Comparison of ENCODE assay signal across 8 cellular contexts in the genomic region with DNA sequence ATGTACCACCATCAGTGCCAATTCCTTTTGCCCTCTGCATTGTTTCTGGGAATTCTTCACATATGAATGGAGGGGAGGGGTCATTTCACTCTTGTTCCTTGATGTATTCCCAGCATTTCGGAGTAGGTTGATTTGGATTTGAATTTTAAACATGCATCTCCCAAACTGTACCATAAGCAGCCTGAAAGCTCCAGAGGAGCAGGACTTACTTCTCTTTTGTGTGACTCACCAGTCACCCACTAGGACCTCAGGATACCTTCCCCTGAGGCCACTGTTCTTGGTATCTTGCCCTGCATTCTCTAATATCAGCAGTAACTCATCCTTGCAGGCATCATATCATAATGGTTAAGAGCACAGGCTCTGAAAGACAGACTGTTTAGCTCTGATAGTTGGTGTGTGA. TPM values are rescaled to one million over a fixed set of nuclear protein-coding genes. Genes with fewer than 3 reads are reported as not detected.
DNase-seq lines count a peak whose midpoint lies in the region; ATAC-seq and TF ChIP-seq lines count a peak whose summit lies in the region.

No MANE protein-coding gene starts in this region.

- intact Hi-C loops in stomach (cut with DNase I; ENCODE audit: low total_unique reads) = no loop called here

- peak overlapping the region; percentile 95 for H3K27ac Mint-ChIP-seq in T-helper 1 cell treated with Interleukin-12 subunit alpha and Interleukin-12 subunit beta and Interleukin-4 antibody, amounts not matched to agents 30 μg/mL and 1 μg/mL, for 36 hours
- peak overlapping the region; percentile 88 for H3K27ac Mint-ChIP-seq in activated CD4-positive, alpha-beta memory T cell treated with anti-CD3 and anti-CD28 coated beads, Interleukin-2, amount 10 ng/mL, durations not matched to agents 7 days and 5 days

- peak overlapping the region; percentile 89 for H3K4me3 Mint-ChIP-seq in T-helper 1 cell treated with Interleukin-12 subunit alpha and Interleukin-12 subunit beta and Interleukin-4 antibody, amounts not matched to agents 30 μg/mL and 1 μg/mL, for 36 hours
- peak overlapping the region; percentile 86 for H3K4me3 Mint-ChIP-seq in activated CD4-positive, alpha-beta memory T cell treated with anti-CD3 and anti-CD28 coated beads, Interleukin-2, amount 10 ng/mL, durations not matched to agents 7 days and 5 days

- H3K4me1 ChIP-seq in iPS-15b (ENCODE audit: control insufficient read depth, insufficient read depth, low read length) (peaks cover 4% of the 10 kb centered on the region), stomach (peaks cover 32 to 56% (median 51%) of the 10 kb centered on the region in 4 donors)

- H3K4me3 ChIP-seq in iPS-15b (ENCODE audit: low read depth, low read length) (peak overlapping the region; percentile 63), stomach (peak overlapping the region; percentile 76 to 97 (median 90))

- CTCF ChIA-PET in activated CD4-positive, alpha-beta memory T cell treated with anti-CD3 and anti-CD28 coated beads, Interleukin-2, amount 10 ng/mL, durations not matched to agents 7 days and 5 days (lab: Charles Lee) = interaction anchor here (1.0 to 1.4 kb wide), 2 partner anchors 85 to 113 kb away, joined by 3 to 4 read pairs; no protein-coding TSS in a partner anchor

- TF ChIP-seq POLR2A in stomach (IDR thresholded peaks at IDR 0.05) = no peak

- peaks cover 28% of the 10 kb centered on the region for H3K4me1 Mint-ChIP-seq in T-helper 1 cell treated with Interleukin-12 subunit alpha and Interleukin-12 subunit beta and Interleukin-4 antibody, amounts not matched to agents 30 μg/mL and 1 μg/mL, for 36 hours (ENCODE audit: low read depth)
- H3K4me1 Mint-ChIP-seq in activated CD4-positive, alpha-beta memory T cell treated with anti-CD3 and anti-CD28 coated beads, Interleukin-2, amount 10 ng/mL, durations not matched to agents 7 days and 5 days = peaks cover 48% of the 10 kb centered on the region

- no peaks in the 10 kb centered on the region for H3K9me3 Mint-ChIP-seq in T-helper 1 cell treated with Interleukin-12 subunit alpha and Interleukin-12 subunit beta and Interleukin-4 antibody, amounts not matched to agents 30 μg/mL and 1 μg/mL, for 36 hours
- H3K9me3 Mint-ChIP-seq in activated CD4-positive, alpha-beta memory T cell treated with anti-CD3 and anti-CD28 coated beads, Interleukin-2, amount 10 ng/mL, durations not matched to agents 7 days and 5 days = no peaks in the 10 kb centered on the region

- H3K36me3 Mint-ChIP-seq in T-helper 1 cell treated with Interleukin-12 subunit alpha and Interleukin-12 subunit beta and Interleukin-4 antibody, amounts not matched to agents 30 μg/mL and 1 μg/mL, for 36 hours (ENCODE audit: low read depth) = peaks cover 22% of the 10 kb centered on the region
- peaks cover 22% of the 10 kb centered on the region for H3K36me3 Mint-ChIP-seq in activated CD4-positive, alpha-beta memory T cell treated with anti-CD3 and anti-CD28 coated beads, Interleukin-2, amount 10 ng/mL, durations not matched to agents 7 days and 5 days (ENCODE audit: low read depth)

- no peak for DNase-seq in T-helper 1 cell
- DNase-seq in activated CD4-positive, alpha-beta memory T cell treated with anti-CD3 and anti-CD28 coated beads, Interleukin-2, amount 10 ng/mL, durations not matched to agents 7 days and 5 days = no peak
- no peak for DNase-seq in stomach
- DNase-seq in NCI-H2196 (lab: John Stamatoyannopoulos, UW; ENCODE audit: unreplicated experiment) = no peak

- H3K27me3 Mint-ChIP-seq in T-helper 1 cell treated with Interleukin-12 subunit alpha and Interleukin-12 subunit beta and Interleukin-4 antibody, amounts not matched to agents 30 μg/mL and 1 μg/mL, for 36 hours (ENCODE audit: low read depth) = no peaks in the 10 kb centered on the region
- no peaks in the 10 kb centered on the region for H3K27me3 Mint-ChIP-seq in activated CD4-positive, alpha-beta memory T cell treated with anti-CD3 and anti-CD28 coated beads, Interleukin-2, amount 10 ng/mL, durations not matched to agents 7 days and 5 days

- TF ChIP-seq EP300 in stomach (IDR thresholded peaks at IDR 0.05) = no peak

- H3K9me3 ChIP-seq in iPS-15b (ENCODE audit: control insufficient read depth, insufficient read depth, low read length) (no peaks in the 10 kb centered on the region), stomach (no peaks in the 10 kb centered on the region)

- H3K27ac ChIP-seq in stomach = peak overlapping the region in 3 of 5 donors; percentile 93 to 94 (median 93)

- ATAC-seq in GM21529 (IDR thresholded peaks at IDR 0.05; ENCODE audit: unreplicated experiment) (no peak), HG02642 (IDR thresholded peaks at IDR 0.05; ENCODE audit: poor library complexity, unreplicated experiment) (no peak)

- POLR2A ChIA-PET in activated CD4-positive, alpha-beta memory T cell treated with anti-CD3 and anti-CD28 coated beads, Interleukin-2, amount 10 ng/mL, durations not matched to agents 7 days and 5 days (lab: Charles Lee) = interaction anchor here (1.0 to 2.9 kb wide), 11 partner anchors 8 to 129 kb away, joined by 3 to 15 read pairs (median 6); a partner anchor contains a TSS

- WGBS in stomach, 5 donors = 62 to 88% (median 71%) methylated on average over 1 of the region's 1 CpG

- H3K36me3 ChIP-seq in iPS-15b (ENCODE audit: control insufficient read depth, insufficient read depth, low read length) (no peaks in the 10 kb centered on the region), stomach (peaks cover 8 to 43% (median 41%) of the 10 kb centered on the region in 4 donors)

- H3K9ac ChIP-seq in iPS-15b (ENCODE audit: low read depth, low read length) = peak overlapping the region; percentile 74

- no peak for TF ChIP-seq CTCF in stomach (IDR thresholded peaks at IDR 0.05)

- H3K27me3 ChIP-seq in iPS-15b (ENCODE audit: control insufficient read depth, insufficient read depth, low read length) (no peaks in the 10 kb centered on the region), stomach (no peaks in the 10 kb centered on the region)

RNA-seq across cellular contexts. Expression of a gene that starts 0.7 kb away (rescaled TPM):
- total RNA-seq in activated CD4-positive, alpha-beta memory T cell treated with anti-CD3 and anti-CD28 coated beads, Interleukin-2, amount 10 ng/mL, durations not matched to agents 7 days and 5 days = 10 to 100 TPM; 46.8 to 57.8 TPM
- total RNA-seq in stomach = 10 to 100 TPM in 2 of 5 donors, 1 to 10 TPM in 3; 3.5 to 28.1 (median 8.8) TPM
- polyA plus RNA-seq in stomach = 10 to 100 TPM; 40.0 to 74.8 (median 49.8) TPM

RNA-seq across cellular contexts. Expression of a gene that starts 0.9 kb away (rescaled TPM):
- 10 to 100 TPM; 19.3 to 20.3 TPM for total RNA-seq in activated CD4-positive, alpha-beta memory T cell treated with anti-CD3 and anti-CD28 coated beads, Interleukin-2, amount 10 ng/mL, durations not matched to agents 7 days and 5 days
- 100 to 1,000 TPM in 2 of 5 donors, 10 to 100 TPM in 3; 24.4 to 410 (median 61.1) TPM for total RNA-seq in stomach
- polyA plus RNA-seq in stomach = 10 to 100 TPM; 23.5 to 38.5 (median 31.1) TPM

RNA-seq across cellular contexts. Expression of a gene that starts 4.9 kb away (rescaled TPM):
- 10 to 100 TPM; 12.7 to 13.0 TPM for total RNA-seq in activated CD4-positive, alpha-beta memory T cell treated with anti-CD3 and anti-CD28 coated beads, Interleukin-2, amount 10 ng/mL, durations not matched to agents 7 days and 5 days
- 10 to 100 TPM in 4 of 5 donors, 1 to 10 TPM in 1; 9.9 to 26.1 (median 14.1) TPM for total RNA-seq in stomach
- polyA plus RNA-seq in stomach = 1 to 10 TPM; 4.4 to 5.9 (median 4.7) TPM

RNA-seq across cellular contexts. Expression of a gene that starts 17.6 kb away (rescaled TPM):
- under 1 TPM; 0.23 to 0.35 TPM for total RNA-seq in activated CD4-positive, alpha-beta memory T cell treated with anti-CD3 and anti-CD28 coated beads, Interleukin-2, amount 10 ng/mL, durations not matched to agents 7 days and 5 days
- total RNA-seq in stomach = 10 to 100 TPM in 4 of 5 donors, 1 to 10 TPM in 1; 8.2 to 64.9 (median 28.8) TPM
- 10 to 100 TPM in 2 of 3 donors, 1 to 10 TPM in 1; 4.0 to 31.1 (median 12.1) TPM for polyA plus RNA-seq in stomach

RNA-seq across cellular contexts. Expression of a gene that starts 37.1 kb away (rescaled TPM):
- total RNA-seq in activated CD4-positive, alpha-beta memory T cell treated with anti-CD3 and anti-CD28 coated beads, Interleukin-2, amount 10 ng/mL, durations not matched to agents 7 days and 5 days = 10 to 100 TPM; 59.2 to 60.4 TPM
- 10 to 100 TPM in 4 of 5 donors, 1 to 10 TPM in 1; 3.5 to 61.1 (median 37.1) TPM for total RNA-seq in stomach
- 10 to 100 TPM; 27.8 to 47.7 (median 39.6) TPM for polyA plus RNA-seq in stomach
